ENCODE assay signal across 12 cellular contexts in genomic region chr3:141240290-141241247, GRCh38. TPM values are rescaled to one million over a fixed set of nuclear protein-coding genes. Genes with fewer than 3 reads are reported as not detected.
A peak's percentile ranks its signal among the peaks of the same experiment; 100 is the strongest.
DNase-seq lines count a peak whose midpoint lies in the region; ATAC-seq and TF ChIP-seq lines count a peak whose summit lies in the region.
"Had no signal": no experiment of that assay in that cellular context is flagged by ENCODE, and none has a peak within 500 bp of the region (broad histone marks: within the 10 kb centered on the region; RNA-seq: fewer than 3 reads in every experiment).

No MANE protein-coding gene starts in this region.

- no peaks in the 10 kb centered on the region for H3K9me3 ChIP-seq in A673 (ENCODE audit: low read depth, low read length, poor library complexity, severe bottlenecking)
- H3K9me3 ChIP-seq: lower lobe of right lung had no signal

- CTCF ChIA-PET in A673 (lab: Charles Lee): interaction anchor here (1.1 kb wide), 1 partner anchor 9 kb away, joined by 9 read pairs; the partner anchor contains the start of gene PXYLP1

- H3K27me3 Mint-ChIP-seq in activated T-helper 17 cell treated with anti-CD3 and anti-CD28 coated beads, Interleukin-2, amount 50 U/mL, for 72 hours: no peaks in the 10 kb centered on the region
- H3K27me3 Mint-ChIP-seq: activated CD8-positive, alpha-beta memory T cell treated with anti-CD3 and anti-CD28 coated beads, Interleukin-2, amount 10 ng/mL, durations not matched to agents 7 days and 5 days; CD4-positive, CD25-positive, alpha-beta regulatory T cell; IgD-negative memory B cell had no signal

- H3K4me1 Mint-ChIP-seq in activated T-helper 17 cell treated with anti-CD3 and anti-CD28 coated beads, Interleukin-2, amount 50 U/mL, for 72 hours: peaks cover 14% of the 10 kb centered on the region

- H3K4me1 ChIP-seq in A673 (ENCODE audit: insufficient read depth, low read length, poor library complexity, severe bottlenecking): peaks cover 25% of the 10 kb centered on the region
- H3K4me1 ChIP-seq: lower lobe of right lung had no signal

- no peaks in the 10 kb centered on the region for H3K36me3 ChIP-seq in A673 (ENCODE audit: insufficient read depth, low read length, poor library complexity, severe bottlenecking)
- H3K36me3 ChIP-seq: lower lobe of right lung had no signal

- H3K9me3 Mint-ChIP-seq in activated T-helper 17 cell treated with anti-CD3 and anti-CD28 coated beads, Interleukin-2, amount 50 U/mL, for 72 hours: no peaks in the 10 kb centered on the region
- H3K9me3 Mint-ChIP-seq: CD4-positive, CD25-positive, alpha-beta regulatory T cell; IgD-negative memory B cell had no signal

- H3K4me3 ChIP-seq in A673 (ENCODE audit: low read depth, low read length, poor library complexity, severe bottlenecking): no peak overlapping the region
- H3K4me3 ChIP-seq: lower lobe of right lung had no signal

- DNase-seq in A673 (ENCODE audit: low spot score): peak; percentile 73
- DNase-seq in ELR (ENCODE audit: low read depth): peak; percentile 54
- peak; percentile 72 for DNase-seq in glomerular visceral epithelial cell (ENCODE audit: extremely low spot score)
- no peak for DNase-seq in NCI-H187 (lab: John Stamatoyannopoulos, UW)
- DNase-seq in amniotic stem cell (lab: John Stamatoyannopoulos, UW): no peak
- DNase-seq in NCI-H524 (lab: John Stamatoyannopoulos, UW): no peak
- DNase-seq: activated CD8-positive, alpha-beta memory T cell treated with anti-CD3 and anti-CD28 coated beads, Interleukin-2, amount 10 ng/mL, durations not matched to agents 7 days and 5 days; CD4-positive, CD25-positive, alpha-beta regulatory T cell; lower lobe of right lung had no signal

- no peak overlapping the region for H3K27ac ChIP-seq in A673 (ENCODE audit: low read depth, low read length, poor library complexity, severe bottlenecking)
- H3K27ac ChIP-seq: lower lobe of right lung had no signal

- POLR2A ChIA-PET in A673 (lab: Charles Lee; ENCODE audit: low non-redundant PET): no interaction called here

- no peaks in the 10 kb centered on the region for H3K27me3 ChIP-seq in A673 (replicated peaks; ENCODE audit: insufficient read depth, low read depth, low read length, poor library complexity)

- no peak for TF ChIP-seq CTCF in A673 (conservative IDR thresholded peaks at IDR 0.05; ENCODE audit: low read depth, low read length)

- H3K4me3 Mint-ChIP-seq in activated T-helper 17 cell treated with anti-CD3 and anti-CD28 coated beads, Interleukin-2, amount 50 U/mL, for 72 hours: no peak overlapping the region
- H3K4me3 Mint-ChIP-seq: activated CD8-positive, alpha-beta memory T cell treated with anti-CD3 and anti-CD28 coated beads, Interleukin-2, amount 10 ng/mL, durations not matched to agents 7 days and 5 days; IgD-negative memory B cell had no signal

- no peak overlapping the region for H3K27ac Mint-ChIP-seq in activated T-helper 17 cell treated with anti-CD3 and anti-CD28 coated beads, Interleukin-2, amount 50 U/mL, for 72 hours
- H3K27ac Mint-ChIP-seq: activated CD8-positive, alpha-beta memory T cell treated with anti-CD3 and anti-CD28 coated beads, Interleukin-2, amount 10 ng/mL, durations not matched to agents 7 days and 5 days; IgD-negative memory B cell had no signal

- ATAC-seq in SK-N-SH treated with all-trans-retinoic acid at 6 μM for 48 hours: peak; percentile 47
- no peak for ATAC-seq in activated T-helper 17 cell treated with anti-CD3 and anti-CD28 coated beads, Interleukin-2, amount 50 U/mL, for 72 hours (replicated peaks)
- ATAC-seq: activated CD8-positive, alpha-beta memory T cell treated with anti-CD3 and anti-CD28 coated beads, Interleukin-2, amount 10 ng/mL, durations not matched to agents 7 days and 5 days; lower lobe of right lung had no signal

- intact Hi-C loops in A673 (cut with micrococcal nuclease; ENCODE audit: unreplicated experiment): no loop called here

- no TSS peak for BruUV-seq in A673 (replicated peaks; lab: Mats Ljungman, UMichigan)

- peaks cover 5% of the 10 kb centered on the region for H3K36me3 Mint-ChIP-seq in activated T-helper 17 cell treated with anti-CD3 and anti-CD28 coated beads, Interleukin-2, amount 50 U/mL, for 72 hours (ENCODE audit: low read depth)
- H3K36me3 Mint-ChIP-seq: IgD-negative memory B cell had no signal

TF ChIP-seq in SK-N-SH treated with all-trans-retinoic acid at 6 μM for 48 hours, 23 proteins besides CTCF, POLR2A, EP300 and RAD21:
- TF ChIP-seq ZFP30 (CRISPR knock-in tag; IDR thresholded peaks at IDR 0.05) (no peak), TOX (CRISPR knock-in tag; IDR thresholded peaks at IDR 0.05; ENCODE audit: borderline replicate concordance) (no peak), SNAI2 (CRISPR knock-in tag; IDR thresholded peaks at IDR 0.05) (no peak), OSR1 (CRISPR knock-in tag; IDR thresholded peaks at IDR 0.05) (no peak), ZC3H10 (CRISPR knock-in tag; IDR thresholded peaks at IDR 0.05) (no peak), GLIS3 (CRISPR knock-in tag; IDR thresholded peaks at IDR 0.05) (no peak), PATZ1 (CRISPR knock-in tag; IDR thresholded peaks at IDR 0.05; ENCODE audit: borderline replicate concordance) (no peak), ZNF565 (CRISPR knock-in tag; conservative IDR thresholded peaks at IDR 0.05; ENCODE audit: low read depth) (no peak), ARNTL (CRISPR knock-in tag; IDR thresholded peaks at IDR 0.05; ENCODE audit: borderline replicate concordance, low read depth) (no peak), POU6F1 (CRISPR knock-in tag; IDR thresholded peaks at IDR 0.05; ENCODE audit: borderline replicate concordance, low read depth) (no peak), ISL1 (CRISPR knock-in tag; IDR thresholded peaks at IDR 0.05) (no peak), PPARA (CRISPR knock-in tag; IDR thresholded peaks at IDR 0.05; ENCODE audit: borderline replicate concordance) (no peak), RARB (CRISPR knock-in tag; IDR thresholded peaks at IDR 0.05) (no peak)
TF ChIP-seq in SK-N-SH treated with all-trans-retinoic acid at 6 μM for 48 hours: peak in this region for 0.

RNA-seq across cellular contexts. Expression of gene PXYLP1, which starts 8.9 kb away (rescaled TPM):
- 11.3 and 14.7 TPM in 2 replicates for total RNA-seq in A673 (2021)
- total RNA-seq in activated T-helper 17 cell treated with anti-CD3 and anti-CD28 coated beads, Interleukin-2, amount 50 U/mL, for 72 hours: 10 to 100 TPM in 1 of 2 donors, 1 to 10 TPM in 1; 5.7 to 11.4 TPM

Comparison
In these comparisons a context has a peak if more than half of its experiments do, and no peak if none do; other contexts are left out.
1. DNase-seq: peak in A673 (single experiment), ELR (single experiment) and glomerular visceral epithelial cell (single experiment); none in NCI-H187 (0 of 2), amniotic stem cell (single experiment) and NCI-H524 (0 of 2).